In genomic region chr1:205321109-205321958, GRCh38 we compare ENCODE assay signal across 8 cellular contexts. TPM values are rescaled to one million over a fixed set of nuclear protein-coding genes. Genes with fewer than 3 reads are reported as not detected.
DNase-seq lines count a peak whose midpoint lies in the region; ATAC-seq and TF ChIP-seq lines count a peak whose summit lies in the region.

TSS of gene NUAK2 (minus strand) at chr1:205321745. CDS start at chr1:205321628, 117 bp downstream.

- peaks cover 41 to 85% (median 66%) of the 10 kb centered on the region in 6 donors for H3K4me1 ChIP-seq in spleen

- intact Hi-C loops in spleen (cut with DNase I; ENCODE audit: low total_unique reads) = no loop called here

- TF ChIP-seq POLR2A in spleen (IDR thresholded peaks at IDR 0.05) = peak in 2 of 3 donors; percentile 67 to 85

- H3K27ac ChIP-seq in spleen = peak within 1 kb of the TSS; percentile 89 to 97 (median 95)

- 0 to 1% (median 1%) methylated on average over 40 to 79 of the region's 79 CpGs for WGBS in spleen, 5 donors

- H3K9me3 ChIP-seq in spleen = no peaks in the 10 kb centered on the region

- H3K4me3 ChIP-seq in spleen = peak within 1 kb of the TSS; percentile 64 to 95 (median 87)

- H3K36me3 ChIP-seq in spleen = peaks cover 0 to 6% (median 0%) of the 10 kb centered on the region in 6 donors

- DNase-seq in AG08395 (ENCODE audit: low spot score) (peak; percentile 92), H4 (ENCODE audit: low spot score) (peak; percentile 67), NCI-H2227 (lab: John Stamatoyannopoulos, UW; ENCODE audit: unreplicated experiment) (peak; percentile 96), cerebellar nuclear complex (lab: John Stamatoyannopoulos, UW) (peak; percentile 88 to 93), iris pigment epithelial cell (ENCODE audit: low read depth) (peak; percentile 92), spleen (peak; percentile 98)
- DNase-seq in activated CD4-positive, alpha-beta T cell treated with anti-CD3 and anti-CD28 coated beads for 1 hour = peak; percentile 75

- TF ChIP-seq CTCF in spleen (IDR thresholded peaks at IDR 0.05 in 8 of 11, conservative IDR thresholded peaks at IDR 0.05 in 3 of 11) = peak in 8 of 11 experiments; percentile 7 to 53 (median 39)

- peaks cover 0 to 5% (median 0%) of the 10 kb centered on the region in 7 donors for H3K27me3 ChIP-seq in spleen (replicated peaks in 1 of 7)

- no peak for ATAC-seq in HG03097 (IDR thresholded peaks at IDR 0.05; ENCODE audit: low FRiP score, unreplicated experiment)

RNA-seq across cellular contexts. Expression of gene NUAK2, which starts in this region (rescaled TPM):
- 0.92 and 1.0 TPM in 2 replicates for total RNA-seq in H4 (2014; rRNA removed; shearing (Covaris generic))
- total RNA-seq in spleen = 10 to 100 TPM in 6 of 7 donors, 1 to 10 TPM in 1; 9.3 to 32.7 (median 20.0) TPM
- 1 to 10 TPM; 5.7 to 6.6 (median 5.8) TPM for polyA plus RNA-seq in spleen
